8 cellular contexts compared by ENCODE assay signal in the genomic region with DNA sequence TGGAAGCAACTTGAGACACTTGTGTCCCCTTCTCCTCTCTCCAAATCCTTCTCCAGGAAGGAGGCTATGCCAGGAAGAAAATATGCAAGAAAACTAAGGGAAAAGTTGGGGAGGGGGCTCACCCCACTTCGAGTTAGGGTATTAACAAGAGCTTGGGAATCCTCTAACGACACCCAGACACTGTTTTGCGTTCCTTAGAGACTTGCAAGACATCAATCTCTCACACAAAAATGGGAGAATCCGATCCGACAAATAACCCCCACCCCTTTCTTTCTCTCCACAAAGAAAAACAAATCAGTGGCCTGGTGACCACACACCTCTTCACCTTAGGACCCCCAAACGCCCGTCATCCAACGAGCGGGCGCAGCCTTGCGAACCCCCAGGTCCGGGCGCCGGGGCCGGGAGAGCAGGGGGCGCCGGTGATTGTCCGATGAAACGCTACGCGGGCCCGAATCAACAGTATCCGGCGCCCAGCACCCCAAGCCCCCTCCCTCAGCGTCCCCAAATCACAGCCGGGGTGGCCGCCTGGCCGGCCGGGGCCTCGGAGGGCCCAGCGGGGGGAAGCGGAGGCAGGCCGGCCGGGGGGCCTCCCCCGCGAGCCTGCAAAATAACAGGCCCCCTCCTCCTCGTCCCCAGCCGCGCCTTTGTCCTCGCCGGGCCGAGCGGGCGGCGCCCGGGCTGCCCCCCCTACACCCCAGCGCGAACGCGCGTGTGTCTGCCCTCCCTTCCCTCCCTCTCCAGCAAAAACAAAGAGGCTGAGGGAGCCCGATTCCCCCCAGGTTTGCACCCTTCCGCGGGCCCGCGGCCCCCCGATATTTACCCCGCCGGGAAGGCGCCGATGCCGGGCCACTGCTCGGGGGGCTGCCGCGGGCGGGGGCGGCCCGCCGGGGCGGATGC. TPM values are rescaled to one million over a fixed set of nuclear protein-coding genes. Genes with fewer than 3 reads are reported as not detected.
DNase-seq lines count a peak whose midpoint lies in the region; ATAC-seq and TF ChIP-seq lines count a peak whose summit lies in the region.

No MANE protein-coding gene starts in this region.

- H3K27ac ChIP-seq in RWPE1 (peak overlapping the region; percentile 100), foreskin keratinocyte (peak overlapping the region; percentile 91), thyroid gland (peak overlapping the region; percentile 93 to 99 (median 97))

- CTCF ChIA-PET in RWPE1 (lab: Yijun Ruan, JAX) = no interaction called here

- H3K9me3 Mint-ChIP-seq in natural killer cell treated with Interleukin-12 subunit alpha and Interleukin-12 subunit beta and Interleukin-15 and Interleukin-18, amount 100 ng/mL, for 72 hours = no peaks in the 10 kb centered on the region

- intact Hi-C loops in thyroid gland (cut with DNase I) = loop anchor here (5.0 kb wide), 2 partner anchors 44 to 114 kb away; a partner anchor contains a TSS

- ATAC-seq in HG02588 (IDR thresholded peaks at IDR 0.05; ENCODE audit: unreplicated experiment) (peak; percentile 47), foreskin keratinocyte (no peak)
- ATAC-seq in natural killer cell treated with Interleukin-12 subunit alpha and Interleukin-12 subunit beta and Interleukin-15 and Interleukin-18, amount 100 ng/mL, for 72 hours = peak; percentile 71 to 77

- H3K4me3 Mint-ChIP-seq in natural killer cell treated with Interleukin-12 subunit alpha and Interleukin-12 subunit beta and Interleukin-15 and Interleukin-18, amount 100 ng/mL, for 72 hours = peak overlapping the region; percentile 94

- H3K36me3 Mint-ChIP-seq in natural killer cell treated with Interleukin-12 subunit alpha and Interleukin-12 subunit beta and Interleukin-15 and Interleukin-18, amount 100 ng/mL, for 72 hours = no peaks in the 10 kb centered on the region

- H3K27me3 ChIP-seq in foreskin keratinocyte (no peaks in the 10 kb centered on the region), thyroid gland (no peaks in the 10 kb centered on the region)

- 1 to 2% methylated on average over 10 to 40 of the region's 70 CpGs for WGBS in thyroid gland, 2 donors

- peaks cover 42 to 44% of the 10 kb centered on the region in 2 donors for H3K4me1 Mint-ChIP-seq in natural killer cell treated with Interleukin-12 subunit alpha and Interleukin-12 subunit beta and Interleukin-15 and Interleukin-18, amount 100 ng/mL, for 72 hours (ENCODE audit: low read depth in 2 of 2)

- H3K4me3 ChIP-seq in thyroid gland (replicated peaks in 1 of 3) = peak overlapping the region; percentile 42 to 81 (median 71)

- TF ChIP-seq POLR2A in thyroid gland (IDR thresholded peaks at IDR 0.05) = peak in 1 of 2 donors; percentile 49

- no peaks in the 10 kb centered on the region for H3K9me3 ChIP-seq in thyroid gland

- peak overlapping the region; percentile 80 to 84 for H3K27ac Mint-ChIP-seq in natural killer cell treated with Interleukin-12 subunit alpha and Interleukin-12 subunit beta and Interleukin-15 and Interleukin-18, amount 100 ng/mL, for 72 hours

- H3K27me3 Mint-ChIP-seq in natural killer cell treated with Interleukin-12 subunit alpha and Interleukin-12 subunit beta and Interleukin-15 and Interleukin-18, amount 100 ng/mL, for 72 hours = no peaks in the 10 kb centered on the region

- peaks cover 26% of the 10 kb centered on the region for H3K4me1 ChIP-seq in foreskin keratinocyte
- peaks cover 30 to 38% of the 10 kb centered on the region in 2 donors for H3K4me1 ChIP-seq in thyroid gland

- no peaks in the 10 kb centered on the region for H3K36me3 ChIP-seq in thyroid gland

- DNase-seq in COLO668 (lab: John Stamatoyannopoulos, UW; ENCODE audit: unreplicated experiment) (peak; percentile 74), RWPE1 (ENCODE audit: low spot score) (no peak), foreskin keratinocyte (peak in 1 of 2 donors; percentile 33), thyroid gland (peak; percentile 74 to 75), NCI-H1694 (lab: John Stamatoyannopoulos, UW) (no peak)
- peak; percentile 60 for DNase-seq in activated naive CD4-positive, alpha-beta T cell treated with anti-CD3 and anti-CD28 coated beads, Interleukin-2, amount 50 U/mL, for 16 hours
- DNase-seq in natural killer cell treated with Interleukin-12 subunit alpha and Interleukin-12 subunit beta and Interleukin-15 and Interleukin-18, amount 100 ng/mL, for 72 hours (ENCODE audit: low spot score) = no peak

- TF ChIP-seq CTCF in RWPE1 (conservative IDR thresholded peaks at IDR 0.05; ENCODE audit: low read depth) (no peak), foreskin keratinocyte (conservative IDR thresholded peaks at IDR 0.05) (no peak), thyroid gland (IDR thresholded peaks at IDR 0.05) (no peak)

- POLR2A ChIA-PET in RWPE1 (lab: Yijun Ruan, JAX; ENCODE audit: low non-redundant PET) = interaction anchor here (0.7 kb wide), 1 partner anchor 18 kb away, joined by 5 read pairs; no protein-coding TSS in a partner anchor

RNA-seq across cellular contexts. Expression of a gene that starts 0.6 kb away (rescaled TPM):
- total RNA-seq in foreskin keratinocyte = 194 and 204 TPM in 2 replicates
- polyA plus RNA-seq in foreskin keratinocyte = 134 and 153 TPM in 2 replicates
- 100 to 1,000 TPM; 107 to 156 TPM for total RNA-seq in natural killer cell treated with Interleukin-12 subunit alpha and Interleukin-12 subunit beta and Interleukin-15 and Interleukin-18, amount 100 ng/mL, for 72 hours
- 10 to 100 TPM; 53.2 to 98.4 (median 69.5) TPM for total RNA-seq in thyroid gland

RNA-seq across cellular contexts. Expression of a gene that starts 43.8 kb away (rescaled TPM):
- 54.0 and 55.7 TPM in 2 replicates for total RNA-seq in foreskin keratinocyte
- polyA plus RNA-seq in foreskin keratinocyte = 37.1 and 43.9 TPM in 2 replicates
- total RNA-seq in natural killer cell treated with Interleukin-12 subunit alpha and Interleukin-12 subunit beta and Interleukin-15 and Interleukin-18, amount 100 ng/mL, for 72 hours = 10 to 100 TPM; 59.4 to 59.8 TPM
- 10 to 100 TPM; 42.9 to 92.2 (median 74.5) TPM for total RNA-seq in thyroid gland

Comparison
In these comparisons a context has a peak if more than half of its experiments do, and no peak if none do; other contexts are left out.
1. DNase-seq: peak in COLO668 (single experiment), activated naive CD4-positive, alpha-beta T cell treated with anti-CD3 and anti-CD28 coated beads, Interleukin-2, amount 50 U/mL, for 16 hours (single experiment) and thyroid gland (2 of 2); none in RWPE1 (single experiment), natural killer cell treated with Interleukin-12 subunit alpha and Interleukin-12 subunit beta and Interleukin-15 and Interleukin-18, amount 100 ng/mL, for 72 hours (single experiment) and NCI-H1694 (single experiment).
2. Peak in every context shown above with its lines, with median percentiles within 50 percentile points of each other: H3K27ac ChIP-seq.